ENCODE assay signal across 21 cellular contexts in the genomic region with DNA sequence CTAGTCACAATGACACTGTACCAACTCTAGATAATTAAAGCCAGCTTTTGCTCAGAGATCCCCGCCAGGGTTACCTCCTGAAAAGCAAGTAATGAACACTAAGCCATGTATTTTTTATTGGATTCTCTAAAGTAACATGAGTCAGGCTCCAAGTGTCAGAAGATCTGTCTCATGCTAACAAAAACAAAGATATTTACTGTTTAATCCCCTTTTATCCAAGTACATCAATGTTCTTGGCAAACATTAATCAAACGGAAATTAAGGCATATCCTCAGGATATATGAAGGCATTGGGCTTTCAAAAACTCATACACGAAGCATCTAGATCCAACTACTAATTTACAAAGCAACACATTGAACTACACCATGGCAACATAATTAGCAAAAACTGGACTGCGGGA. TPM values are rescaled to one million over a fixed set of nuclear protein-coding genes. Genes with fewer than 3 reads are reported as not detected.
A peak's percentile ranks its signal among the peaks of the same experiment; 100 is the strongest.
DNase-seq lines count a peak whose midpoint lies in the region; ATAC-seq and TF ChIP-seq lines count a peak whose summit lies in the region.
"Had no signal": no experiment of that assay in that cellular context is flagged by ENCODE, and none has a peak within 500 bp of the region (broad histone marks: within the 10 kb centered on the region; RNA-seq: fewer than 3 reads in every experiment).

No MANE protein-coding gene starts in this region.

- ATAC-seq in GM21515 (IDR thresholded peaks at IDR 0.05; ENCODE audit: unreplicated experiment), result no peak

- H3K4me3 ChIP-seq in fibroblast of mammary gland (ENCODE audit: control insufficient read depth, low read depth, low read length) (no peak overlapping the region), retinal pigment epithelial cell (ENCODE audit: low read length) (no peak overlapping the region)
- H3K4me3 ChIP-seq: SJCRH30, testis had no signal

- no peak overlapping the region for H3K27ac Mint-ChIP-seq in chondrocyte (ENCODE audit: unreplicated experiment)
- H3K27ac Mint-ChIP-seq: activated B cell treated with CpG ODN at 0.5 μM for 24 hours; activated CD4-positive, alpha-beta memory T cell treated with anti-CD3 and anti-CD28 coated beads, Interleukin-2, amount 10 ng/mL, durations not matched to agents 7 days and 5 days; B cell had no signal

- peaks cover 21% of the 10 kb centered on the region for H3K4me1 Mint-ChIP-seq in chondrocyte (ENCODE audit: low read depth)

- H3K9me3 Mint-ChIP-seq in chondrocyte (ENCODE audit: low read depth), result no peaks in the 10 kb centered on the region
- H3K9me3 Mint-ChIP-seq: activated B cell treated with CpG ODN at 0.5 μM for 24 hours; activated CD4-positive, alpha-beta memory T cell treated with anti-CD3 and anti-CD28 coated beads, Interleukin-2, amount 10 ng/mL, durations not matched to agents 7 days and 5 days had no signal

- H3K4me3 Mint-ChIP-seq in chondrocyte (ENCODE audit: unreplicated experiment), result no peak overlapping the region
- H3K4me3 Mint-ChIP-seq: activated B cell treated with CpG ODN at 0.5 μM for 24 hours; activated CD4-positive, alpha-beta memory T cell treated with anti-CD3 and anti-CD28 coated beads, Interleukin-2, amount 10 ng/mL, durations not matched to agents 7 days and 5 days; B cell had no signal

- DNase-seq in COLO829 (ENCODE audit: low spot score), result peak; percentile 78
- DNase-seq in RPMI7951 (ENCODE audit: low read depth), result peak; percentile 60
- peak; percentile 76 for DNase-seq in fibroblast of mammary gland (ENCODE audit: low read depth)
- peak; percentile 42 for DNase-seq in retinal pigment epithelial cell (ENCODE audit: low read depth)
- no peak for DNase-seq in NCI-H2171 (lab: John Stamatoyannopoulos, UW)
- no peak for DNase-seq in KG1 (lab: John Stamatoyannopoulos, UW)
- no peak for DNase-seq in chondrocyte (ENCODE audit: low spot score)
- DNase-seq: activated B cell treated with CpG ODN at 0.5 μM for 24 hours; activated CD4-positive, alpha-beta memory T cell treated with anti-CD3 and anti-CD28 coated beads, Interleukin-2, amount 10 ng/mL, durations not matched to agents 7 days and 5 days; activated naive CD4-positive, alpha-beta T cell; amygdala; Calu3; GOT3; Kasumi-1; NCI-H526; OCI-M1; retina; SJCRH30; testis had no signal

- no peaks in the 10 kb centered on the region for H3K27me3 Mint-ChIP-seq in chondrocyte (ENCODE audit: low read depth)
- H3K27me3 Mint-ChIP-seq: activated B cell treated with CpG ODN at 0.5 μM for 24 hours; activated CD4-positive, alpha-beta memory T cell treated with anti-CD3 and anti-CD28 coated beads, Interleukin-2, amount 10 ng/mL, durations not matched to agents 7 days and 5 days; B cell had no signal

- H3K36me3 Mint-ChIP-seq in chondrocyte (ENCODE audit: low read depth), result no peaks in the 10 kb centered on the region

- no peak for TF ChIP-seq CTCF in fibroblast of mammary gland (conservative IDR thresholded peaks at IDR 0.05; ENCODE audit: control insufficient read depth, insufficient read depth, low read depth, low read length)
- no peak for TF ChIP-seq CTCF in retinal pigment epithelial cell (conservative IDR thresholded peaks at IDR 0.05; ENCODE audit: low read depth, low read length)
- TF ChIP-seq CTCF in chondrocyte (IDR thresholded peaks at IDR 0.05), result no peak

RNA-seq across cellular contexts. Expression of a gene that starts 37.2 kb away (rescaled TPM):
- 49.1 and 54.3 TPM in 2 replicates for total RNA-seq in RPMI7951 (2014; rRNA removed; shearing (Covaris generic))
- 40.9 to 44.7 TPM (median 41.0 TPM) in 3 replicates for total RNA-seq in chondrocyte

Comparison
In these comparisons a context has a peak if more than half of its experiments do, and no peak if none do; other contexts are left out.
1. DNase-seq: peak in COLO829 (single experiment), RPMI7951 (single experiment), fibroblast of mammary gland (single experiment) and retinal pigment epithelial cell (single experiment); none in NCI-H2171 (single experiment), KG1 (single experiment) and chondrocyte (single experiment).